In genomic region chr19:11236324-11237301, GRCh38 we compare ENCODE assay signal across 1 cellular context.
A peak's percentile ranks its signal among the peaks of the same experiment; 100 is the strongest.
TF ChIP-seq lines count a peak whose summit lies in the region.

No MANE protein-coding gene starts in this region.

TF ChIP-seq in HepG2, 621 proteins besides CTCF, POLR2A, EP300 and RAD21 (continued from another document and continues in another):
- TF ChIP-seq JUNB (CRISPR knock-in tag; IDR thresholded peaks at IDR 0.05; ENCODE audit: borderline replicate concordance) (peak; percentile 62; the same call in 1 of the 2 replicates), RFX3 (CRISPR knock-in tag; IDR thresholded peaks at IDR 0.05) (no peak), BATF2 (CRISPR knock-in tag; IDR thresholded peaks at IDR 0.05) (no peak), CENPT (CRISPR knock-in tag; IDR thresholded peaks at IDR 0.05; ENCODE audit: low read depth) (peak; percentile 15; the same call in 1 of the 2 replicates), ZBTB3 (CRISPR knock-in tag; IDR thresholded peaks at IDR 0.05; ENCODE audit: borderline replicate concordance, low read depth) (no peak), YEATS4 (CRISPR knock-in tag; IDR thresholded peaks at IDR 0.05; ENCODE audit: borderline replicate concordance) (peak; percentile 90), RELA (CRISPR knock-in tag; IDR thresholded peaks at IDR 0.05) (no peak), GLI4 (CRISPR knock-in tag; IDR thresholded peaks at IDR 0.05; ENCODE audit: borderline replicate concordance) (no peak), TEAD3 (CRISPR knock-in tag; optimal IDR thresholded peaks at IDR 0.05; ENCODE audit: borderline replicate concordance) (peak; percentile 44), ZFP82 (CRISPR knock-in tag; IDR thresholded peaks at IDR 0.05; ENCODE audit: borderline replicate concordance) (no peak), TEF (CRISPR knock-in tag; IDR thresholded peaks at IDR 0.05) (no peak), ZNF746 (CRISPR knock-in tag; IDR thresholded peaks at IDR 0.05) (peak; percentile 88; the same call in 1 of the 2 replicates), MED13 (CRISPR knock-in tag; IDR thresholded peaks at IDR 0.05) (peak; percentile 86), ZNF720 (CRISPR knock-in tag; IDR thresholded peaks at IDR 0.05) (no peak), STAT6 (CRISPR knock-in tag; IDR thresholded peaks at IDR 0.05; ENCODE audit: borderline replicate concordance) (peak; percentile 65; the same call in 1 of the 2 replicates), ZNF468 (CRISPR knock-in tag; IDR thresholded peaks at IDR 0.05) (no peak), ZSCAN22 (CRISPR knock-in tag; IDR thresholded peaks at IDR 0.05) (no peak), TBP (CRISPR knock-in tag; IDR thresholded peaks at IDR 0.05) (no peak), BRD4 (CRISPR knock-in tag; IDR thresholded peaks at IDR 0.05) (peak; percentile 90), ZNF691 (CRISPR knock-in tag; IDR thresholded peaks at IDR 0.05; ENCODE audit: borderline replicate concordance, low read depth) (no peak; the same call in 1 of the 2 replicates), ZNF138 (CRISPR knock-in tag; IDR thresholded peaks at IDR 0.05; ENCODE audit: low read depth) (0 out of 2 replicates have a peak, but pooled peaks have one; percentile 73), ERF (CRISPR knock-in tag; IDR thresholded peaks at IDR 0.05) (peak; percentile 66), ZNF367 (CRISPR knock-in tag; IDR thresholded peaks at IDR 0.05; ENCODE audit: borderline replicate concordance) (no peak), FOSL2 (CRISPR knock-in tag; IDR thresholded peaks at IDR 0.05) (peak; percentile 75; the same call in 1 of the 2 replicates), ZNF747 (CRISPR knock-in tag; IDR thresholded peaks at IDR 0.05; ENCODE audit: borderline replicate concordance) (peak; percentile 85; the same call in 1 of the 2 replicates), ZFP90 (CRISPR knock-in tag; IDR thresholded peaks at IDR 0.05; ENCODE audit: borderline replicate concordance) (peak; percentile 14; the same call in 1 of the 2 replicates), CHCHD3 (CRISPR knock-in tag; IDR thresholded peaks at IDR 0.05) (no peak), CBFB (CRISPR knock-in tag; IDR thresholded peaks at IDR 0.05) (0 out of 2 replicates have a peak, but pooled peaks have one; percentile 21), MEF2D (CRISPR knock-in tag; IDR thresholded peaks at IDR 0.05) (no peak), E2F1 (CRISPR knock-in tag; IDR thresholded peaks at IDR 0.05) (no peak), GABPA (IDR thresholded peaks at IDR 0.05; ENCODE audit: low read depth, low read length) (no peak), GABPA (CRISPR knock-in tag; IDR thresholded peaks at IDR 0.05; ENCODE audit: low read depth) (no peak), CC2D1A (CRISPR knock-in tag; IDR thresholded peaks at IDR 0.05) (no peak), GRHL1 (CRISPR knock-in tag; conservative IDR thresholded peaks at IDR 0.05) (no peak), ZNF83 (CRISPR knock-in tag; IDR thresholded peaks at IDR 0.05; ENCODE audit: borderline replicate concordance) (no peak), PHB2 (IDR thresholded peaks at IDR 0.05; ENCODE audit: partially characterized antibody) (no peak), ZNF281 (CRISPR knock-in tag; IDR thresholded peaks at IDR 0.05; ENCODE audit: borderline replicate concordance) (peak; percentile 86)
- TF ChIP-seq, protein P1, sequence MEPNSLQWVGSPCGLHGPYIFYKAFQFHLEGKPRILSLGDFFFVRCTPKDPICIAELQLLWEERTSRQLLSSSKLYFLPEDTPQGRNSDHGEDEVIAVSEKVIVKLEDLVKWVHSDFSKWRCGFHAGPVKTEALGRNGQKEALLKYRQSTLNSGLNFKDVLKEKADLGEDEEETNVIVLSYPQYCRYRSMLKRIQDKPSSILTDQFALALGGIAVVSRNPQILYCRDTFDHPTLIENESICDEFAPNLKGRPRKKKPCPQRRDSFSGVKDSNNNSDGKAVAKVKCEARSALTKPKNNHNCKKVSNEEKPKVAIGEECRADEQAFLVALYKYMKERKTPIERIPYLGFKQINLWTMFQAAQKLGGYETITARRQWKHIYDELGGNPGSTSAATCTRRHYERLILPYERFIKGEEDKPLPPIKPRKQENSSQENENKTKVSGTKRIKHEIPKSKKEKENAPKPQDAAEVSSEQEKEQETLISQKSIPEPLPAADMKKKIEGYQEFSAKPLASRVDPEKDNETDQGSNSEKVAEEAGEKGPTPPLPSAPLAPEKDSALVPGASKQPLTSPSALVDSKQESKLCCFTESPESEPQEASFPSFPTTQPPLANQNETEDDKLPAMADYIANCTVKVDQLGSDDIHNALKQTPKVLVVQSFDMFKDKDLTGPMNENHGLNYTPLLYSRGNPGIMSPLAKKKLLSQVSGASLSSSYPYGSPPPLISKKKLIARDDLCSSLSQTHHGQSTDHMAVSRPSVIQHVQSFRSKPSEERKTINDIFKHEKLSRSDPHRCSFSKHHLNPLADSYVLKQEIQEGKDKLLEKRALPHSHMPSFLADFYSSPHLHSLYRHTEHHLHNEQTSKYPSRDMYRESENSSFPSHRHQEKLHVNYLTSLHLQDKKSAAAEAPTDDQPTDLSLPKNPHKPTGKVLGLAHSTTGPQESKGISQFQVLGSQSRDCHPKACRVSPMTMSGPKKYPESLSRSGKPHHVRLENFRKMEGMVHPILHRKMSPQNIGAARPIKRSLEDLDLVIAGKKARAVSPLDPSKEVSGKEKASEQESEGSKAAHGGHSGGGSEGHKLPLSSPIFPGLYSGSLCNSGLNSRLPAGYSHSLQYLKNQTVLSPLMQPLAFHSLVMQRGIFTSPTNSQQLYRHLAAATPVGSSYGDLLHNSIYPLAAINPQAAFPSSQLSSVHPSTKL (CRISPR knock-in tag; IDR thresholded peaks at IDR 0.05) = peak; percentile 83
- TF ChIP-seq, protein P2, sequence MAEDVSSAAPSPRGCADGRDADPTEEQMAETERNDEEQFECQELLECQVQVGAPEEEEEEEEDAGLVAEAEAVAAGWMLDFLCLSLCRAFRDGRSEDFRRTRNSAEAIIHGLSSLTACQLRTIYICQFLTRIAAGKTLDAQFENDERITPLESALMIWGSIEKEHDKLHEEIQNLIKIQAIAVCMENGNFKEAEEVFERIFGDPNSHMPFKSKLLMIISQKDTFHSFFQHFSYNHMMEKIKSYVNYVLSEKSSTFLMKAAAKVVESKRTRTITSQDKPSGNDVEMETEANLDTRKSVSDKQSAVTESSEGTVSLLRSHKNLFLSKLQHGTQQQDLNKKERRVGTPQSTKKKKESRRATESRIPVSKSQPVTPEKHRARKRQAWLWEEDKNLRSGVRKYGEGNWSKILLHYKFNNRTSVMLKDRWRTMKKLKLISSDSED (CRISPR knock-in tag; IDR thresholded peaks at IDR 0.05) = no peak
- TF ChIP-seq, protein P3, sequence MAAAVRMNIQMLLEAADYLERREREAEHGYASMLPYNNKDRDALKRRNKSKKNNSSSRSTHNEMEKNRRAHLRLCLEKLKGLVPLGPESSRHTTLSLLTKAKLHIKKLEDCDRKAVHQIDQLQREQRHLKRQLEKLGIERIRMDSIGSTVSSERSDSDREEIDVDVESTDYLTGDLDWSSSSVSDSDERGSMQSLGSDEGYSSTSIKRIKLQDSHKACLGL (CRISPR knock-in tag; IDR thresholded peaks at IDR 0.05) = no peak; the same call in none of the 2 replicates
- TF ChIP-seq, protein P4, sequence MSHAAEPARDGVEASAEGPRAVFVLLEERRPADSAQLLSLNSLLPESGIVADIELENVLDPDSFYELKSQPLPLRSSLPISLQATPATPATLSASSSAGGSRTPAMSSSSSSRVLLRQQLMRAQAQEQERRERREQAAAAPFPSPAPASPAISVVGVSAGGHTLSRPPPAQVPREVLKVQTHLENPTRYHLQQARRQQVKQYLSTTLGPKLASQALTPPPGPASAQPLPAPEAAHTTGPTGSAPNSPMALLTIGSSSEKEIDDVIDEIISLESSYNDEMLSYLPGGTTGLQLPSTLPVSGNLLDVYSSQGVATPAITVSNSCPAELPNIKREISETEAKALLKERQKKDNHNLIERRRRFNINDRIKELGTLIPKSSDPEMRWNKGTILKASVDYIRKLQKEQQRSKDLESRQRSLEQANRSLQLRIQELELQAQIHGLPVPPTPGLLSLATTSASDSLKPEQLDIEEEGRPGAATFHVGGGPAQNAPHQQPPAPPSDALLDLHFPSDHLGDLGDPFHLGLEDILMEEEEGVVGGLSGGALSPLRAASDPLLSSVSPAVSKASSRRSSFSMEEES (CRISPR knock-in tag; IDR thresholded peaks at IDR 0.05) = no peak; the same call in none of the 2 replicates
- TF ChIP-seq, protein P5, sequence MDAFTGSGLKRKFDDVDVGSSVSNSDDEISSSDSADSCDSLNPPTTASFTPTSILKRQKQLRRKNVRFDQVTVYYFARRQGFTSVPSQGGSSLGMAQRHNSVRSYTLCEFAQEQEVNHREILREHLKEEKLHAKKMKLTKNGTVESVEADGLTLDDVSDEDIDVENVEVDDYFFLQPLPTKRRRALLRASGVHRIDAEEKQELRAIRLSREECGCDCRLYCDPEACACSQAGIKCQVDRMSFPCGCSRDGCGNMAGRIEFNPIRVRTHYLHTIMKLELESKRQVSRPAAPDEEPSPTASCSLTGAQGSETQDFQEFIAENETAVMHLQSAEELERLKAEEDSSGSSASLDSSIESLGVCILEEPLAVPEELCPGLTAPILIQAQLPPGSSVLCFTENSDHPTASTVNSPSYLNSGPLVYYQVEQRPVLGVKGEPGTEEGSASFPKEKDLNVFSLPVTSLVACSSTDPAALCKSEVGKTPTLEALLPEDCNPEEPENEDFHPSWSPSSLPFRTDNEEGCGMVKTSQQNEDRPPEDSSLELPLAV (CRISPR knock-in tag; conservative IDR thresholded peaks at IDR 0.05; ENCODE audit: low read depth) = no peak
